1 cellular context compared by ENCODE assay signal in the genomic region with DNA sequence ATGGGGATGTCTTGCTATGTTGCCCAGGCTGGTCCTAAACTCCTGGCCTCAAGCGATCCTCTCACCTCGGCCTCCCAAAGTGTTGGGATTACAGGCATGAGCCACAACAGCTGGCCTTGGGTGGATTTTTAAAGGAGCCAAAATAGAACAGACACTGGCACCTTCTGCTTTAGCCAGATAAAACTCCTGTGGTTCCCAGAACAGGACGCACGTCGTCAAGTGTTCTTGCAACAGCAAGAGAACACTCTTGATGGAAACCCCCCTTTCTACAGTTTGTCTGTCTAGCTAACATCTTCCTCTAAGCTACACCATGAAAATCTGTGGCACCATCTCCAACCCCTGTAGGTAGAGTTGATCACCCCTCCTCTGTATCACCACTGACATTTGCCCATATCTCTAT.
TF ChIP-seq lines count a peak whose summit lies in the region.

No MANE protein-coding gene starts in this region.

TF ChIP-seq in H1, 55 proteins besides CTCF, POLR2A, EP300 and RAD21:
- TF ChIP-seq CREB1 (IDR thresholded peaks at IDR 0.05) = no peak
- TF ChIP-seq CBX5 (IDR thresholded peaks at IDR 0.05; ENCODE audit: low read depth, low read length) = no peak
- TF ChIP-seq KDM5A (IDR thresholded peaks at IDR 0.05; ENCODE audit: low read length) = no peak
TF ChIP-seq in H1: peak in this region for 0.
